17 cellular contexts compared by ENCODE assay signal in the genomic region with DNA sequence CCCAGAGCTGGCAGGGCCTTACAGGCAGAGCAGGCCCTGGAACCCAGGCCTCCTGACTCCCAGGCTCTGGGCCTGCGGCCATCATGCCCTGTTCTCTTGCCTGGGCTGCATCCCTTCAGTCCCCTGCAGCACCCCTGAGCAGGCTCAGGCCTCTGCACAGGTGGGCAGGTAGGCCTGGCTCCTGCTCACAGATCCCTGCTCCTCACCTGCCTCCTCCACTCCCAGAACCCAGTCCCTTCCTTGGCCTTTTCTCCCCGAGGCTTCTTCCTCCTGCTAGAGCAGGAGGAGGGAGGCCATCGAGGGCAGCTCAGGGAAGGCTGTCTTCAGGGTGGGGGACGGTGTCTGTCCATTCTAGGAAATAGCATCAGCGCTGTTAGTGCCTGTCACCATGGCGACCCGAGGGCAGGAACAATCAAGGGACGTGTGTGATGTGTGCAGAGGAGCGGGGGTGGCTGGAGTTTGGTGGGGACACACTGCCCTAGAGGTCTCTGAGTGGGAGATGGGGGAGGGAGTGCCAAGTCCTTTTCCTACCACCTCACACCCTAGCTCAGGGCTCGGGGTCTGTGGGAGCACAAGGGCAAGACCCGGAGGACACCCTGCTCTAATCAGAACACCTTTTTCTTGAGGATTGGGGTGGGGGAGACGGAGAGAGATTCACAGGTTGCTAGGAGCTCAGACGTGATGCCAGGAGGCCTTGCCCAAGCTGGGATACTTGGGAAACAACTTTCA. TPM values are rescaled to one million over a fixed set of nuclear protein-coding genes. Genes with fewer than 3 reads are reported as not detected.
DNase-seq lines count a peak whose midpoint lies in the region; ATAC-seq and TF ChIP-seq lines count a peak whose summit lies in the region.
"Had no signal": no experiment of that assay in that cellular context is flagged by ENCODE, and none has a peak within 500 bp of the region (broad histone marks: within the 10 kb centered on the region; RNA-seq: fewer than 3 reads in every experiment).

No MANE protein-coding gene starts in this region.

- no peaks in the 10 kb centered on the region for H3K4me1 ChIP-seq in Peyer's patch
- H3K4me1 ChIP-seq in sigmoid colon: no peaks in the 10 kb centered on the region
- no peaks in the 10 kb centered on the region for H3K4me1 ChIP-seq in thyroid gland

- no peak for ATAC-seq in GM19463 (IDR thresholded peaks at IDR 0.05; ENCODE audit: unreplicated experiment)
- ATAC-seq: K562 had no signal

- TF ChIP-seq CTCF in Peyer's patch (IDR thresholded peaks at IDR 0.05) (no peak), sigmoid colon (IDR thresholded peaks at IDR 0.05) (no peak), thyroid gland (IDR thresholded peaks at IDR 0.05) (no peak)

- TF ChIP-seq POLR2A in Peyer's patch (IDR thresholded peaks at IDR 0.05): no peak
- no peak for TF ChIP-seq POLR2A in sigmoid colon (IDR thresholded peaks at IDR 0.05)
- no peak for TF ChIP-seq POLR2A in thyroid gland (IDR thresholded peaks at IDR 0.05)

- WGBS in sigmoid colon, 2 donors: 73 to 76% methylated on average over 13 of the region's 13 CpGs
- WGBS in thyroid gland, 2 donors: 64 to 67% methylated on average over 13 of the region's 13 CpGs

- H3K4me3 ChIP-seq in Peyer's patch (no peak overlapping the region), sigmoid colon (no peak overlapping the region), thyroid gland (replicated peaks in 1 of 3) (no peak overlapping the region)
- H3K4me3 ChIP-seq: GM23248, K562 had no signal

- no peak for TF ChIP-seq EP300 in sigmoid colon (IDR thresholded peaks at IDR 0.05)

- intact Hi-C loops in sigmoid colon (cut with DNase I) (no loop called here), thyroid gland (cut with DNase I) (no loop called here)

- H3K9me3 ChIP-seq in Peyer's patch: no peaks in the 10 kb centered on the region
- no peaks in the 10 kb centered on the region for H3K9me3 ChIP-seq in sigmoid colon
- H3K9me3 ChIP-seq in thyroid gland: no peaks in the 10 kb centered on the region

- H3K27ac ChIP-seq in Peyer's patch (no peak overlapping the region), sigmoid colon (no peak overlapping the region), thyroid gland (no peak overlapping the region)
- H3K27ac ChIP-seq: GM23248 had no signal

- no peaks in the 10 kb centered on the region for H3K36me3 ChIP-seq in Peyer's patch
- no peaks in the 10 kb centered on the region for H3K36me3 ChIP-seq in sigmoid colon
- no peaks in the 10 kb centered on the region for H3K36me3 ChIP-seq in thyroid gland

- peak; percentile 1 for DNase-seq in activated CD4-positive, alpha-beta T cell treated with anti-CD3 and anti-CD28 coated beads for 1 hour
- no peak for DNase-seq in activated CD4-positive, alpha-beta T cell treated with anti-CD3 and anti-CD28 coated beads, Interleukin-2, amount 50 U/mL, for 1 hour
- DNase-seq in Peyer's patch (peak in 2 of 3 donors; percentile 28 to 31), mesenteric fat pad (ENCODE audit: low spot score) (peak; percentile 55), sigmoid colon (peak; percentile 40), thyroid gland (no peak), SKM-1 (lab: John Stamatoyannopoulos, UW; ENCODE audit: unreplicated experiment) (no peak)
- DNase-seq: C1 segment of cervical spinal cord, COR-L47, GM23248, NCI-H1048, NCI-H1694, NCI-H510A, SIG-M5 had no signal

- H3K27me3 ChIP-seq in Peyer's patch (no peaks in the 10 kb centered on the region), sigmoid colon (no peaks in the 10 kb centered on the region), thyroid gland (no peaks in the 10 kb centered on the region)

RNA-seq across cellular contexts. Expression of a gene that starts 26.6 kb away (rescaled TPM):
- total RNA-seq in Peyer's patch: under 1 TPM in 2 of 4 donors, not detected in 2; 0.38 to 0.67 TPM
- not detected for total RNA-seq in mesenteric fat pad
- total RNA-seq in sigmoid colon: under 1 TPM in 1 of 4 donors, not detected in 3; 0.14 TPM
- polyA plus RNA-seq in sigmoid colon: under 1 TPM in 1 of 3 donors, not detected in 2; 0.06 TPM
- total RNA-seq in thyroid gland: under 1 TPM; 0.13 to 0.45 (median 0.18) TPM
- total RNA-seq: GM23248, K562, RPMI7951 had no signal
- polyA plus RNA-seq: GM23248, K562 had no signal

RNA-seq across cellular contexts. Expression of a gene that starts 39.8 kb away (rescaled TPM):
- total RNA-seq in Peyer's patch (10 to 100 TPM; 12.4 to 24.7 (median 19.1) TPM), mesenteric fat pad (11.2 TPM), sigmoid colon (10 to 100 TPM; 11.5 to 20.8 (median 18.9) TPM), thyroid gland (10 to 100 TPM; 22.7 to 36.5 (median 29.2) TPM)
- 10 to 100 TPM in 2 of 3 donors, 1 to 10 TPM in 1; 8.8 to 15.0 (median 13.9) TPM for polyA plus RNA-seq in sigmoid colon

Comparison
In these comparisons a context has a peak if more than half of its experiments do, and no peak if none do; other contexts are left out.
1. DNase-seq: peak in activated CD4-positive, alpha-beta T cell treated with anti-CD3 and anti-CD28 coated beads for 1 hour (single experiment), Peyer's patch (2 of 3), mesenteric fat pad (single experiment) and sigmoid colon (single experiment); none in activated CD4-positive, alpha-beta T cell treated with anti-CD3 and anti-CD28 coated beads, Interleukin-2, amount 50 U/mL, for 1 hour (single experiment), thyroid gland (0 of 2) and SKM-1 (single experiment).